ENCODE assay signal across 8 cellular contexts in the genomic region with DNA sequence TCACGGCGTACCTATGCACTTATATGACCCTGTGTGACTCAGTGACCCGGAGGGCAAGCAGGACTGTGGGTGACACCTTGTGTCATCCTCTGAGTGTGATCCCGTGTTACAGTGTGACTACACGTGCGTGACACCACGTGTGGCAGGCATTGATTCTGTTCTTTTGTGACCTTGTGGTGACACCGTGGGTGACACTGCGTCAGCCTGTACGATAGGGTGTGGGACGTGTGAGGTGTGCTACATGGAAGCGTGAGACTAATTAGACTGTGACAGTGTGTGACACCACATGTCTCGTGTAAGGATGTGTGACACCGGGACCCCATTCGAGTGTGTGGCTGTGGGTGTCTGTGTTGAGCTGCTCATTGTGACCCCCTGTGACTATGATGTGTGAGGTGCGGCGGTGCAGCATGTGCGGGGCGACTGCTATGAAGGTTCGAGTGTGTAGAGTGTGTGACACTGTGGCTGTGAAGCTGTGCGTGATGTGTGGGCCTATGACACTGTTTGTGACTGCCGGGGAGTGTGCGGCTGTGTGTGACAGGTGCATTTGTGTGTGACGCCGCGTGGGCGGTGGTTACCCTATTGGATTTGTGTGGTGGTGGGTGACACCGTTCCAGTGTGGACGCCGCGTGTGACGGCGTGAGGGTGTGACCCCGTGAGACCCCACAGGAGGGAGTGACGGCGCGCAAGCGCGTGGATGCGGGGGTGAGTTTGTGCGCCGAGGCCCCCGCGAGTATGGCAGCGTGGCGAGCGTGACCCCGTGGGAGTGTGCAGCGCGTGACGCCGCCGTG. TPM values are rescaled to one million over a fixed set of nuclear protein-coding genes. Genes with fewer than 3 reads are reported as not detected.
DNase-seq lines count a peak whose midpoint lies in the region; ATAC-seq and TF ChIP-seq lines count a peak whose summit lies in the region.

A gene (plus strand): TSS at position 783 of the 788 bp plus-strand sequence. CDS start 5,621 bp downstream, outside the sequence.

- H3K4me3 ChIP-seq in PC-3 (ENCODE audit: low read length) (peak within 1 kb of the TSS; percentile 89), adrenal gland (peak within 1 kb of the TSS in 2 of 4 donors; percentile 32 to 62), iPS-18c (ENCODE audit: insufficient read depth, low read depth, low read length) (peak within 1 kb of the TSS; percentile 41)

- no peaks in the 10 kb centered on the region for H4K20me1 ChIP-seq in PC-3 (ENCODE audit: low read length)

- intact Hi-C loops in PC-3 (cut with micrococcal nuclease) (no loop called here), adrenal gland (cut with DNase I) (loop anchor here in 1 of 2 donors (10.0 kb wide), 1 partner anchor 128 kb away; no protein-coding TSS in a partner anchor)

- H2AFZ ChIP-seq in PC-3 (ENCODE audit: low read length) = peak within 1 kb of the TSS; percentile 78

- peaks cover 17% of the 10 kb centered on the region for H3K79me2 ChIP-seq in PC-3 (ENCODE audit: low read length)

- peak; percentile 58 for DNase-seq in Ammon's horn (ENCODE audit: low spot score)
- no peak for DNase-seq in PC-3
- DNase-seq in adrenal gland = peak in 6 of 7 donors; percentile 42 to 89 (median 60)
- DNase-seq in stimulated activated CD4-positive, alpha-beta T cell treated with anti-CD3 and anti-CD28 coated beads, Interleukin-12 subunit alpha, Interleukin-12 subunit beta, amount 100 ng/mL, for 4 hours = peak; percentile 56
- no peak for DNase-seq in NCI-H774 (lab: John Stamatoyannopoulos, UW)

- no peak for TF ChIP-seq CTCF in PC-3 (conservative IDR thresholded peaks at IDR 0.05; ENCODE audit: low read depth, low read length)
- no peak for TF ChIP-seq CTCF in adrenal gland (IDR thresholded peaks at IDR 0.05)

- POLR2A ChIA-PET in PC-3 (lab: Charles Lee; ENCODE audit: unreplicated experiment) = interaction anchor here (0.5 to 1.0 kb wide), 4 partner anchors 45 to 251 kb away, joined by 3 to 9 read pairs (median 4); a partner anchor contains a TSS

- 9 to 22% (median 14%) methylated on average over 14 to 53 of the region's 53 CpGs for WGBS in adrenal gland, 4 donors

- CTCF ChIA-PET in PC-3 (lab: Charles Lee) = interaction anchor here (1.4 to 2.6 kb wide), 2 partner anchors 55 to 137 kb away, joined by 8 to 18 read pairs; no protein-coding TSS in a partner anchor

- ATAC-seq in GM21529 (IDR thresholded peaks at IDR 0.05; ENCODE audit: unreplicated experiment) (peak; percentile 25), PC-3 (no peak), GM19397 (IDR thresholded peaks at IDR 0.05; ENCODE audit: unreplicated experiment) (no peak)

- H3K4me1 ChIP-seq in PC-3 (ENCODE audit: insufficient read depth, low read length) (peaks cover 20% of the 10 kb centered on the region), adrenal gland (replicated peaks in 1 of 2) (peaks cover 25 to 29% of the 10 kb centered on the region in 2 donors)

- H3K9me2 ChIP-seq in PC-3 (replicated peaks; ENCODE audit: low read length) = no peaks in the 10 kb centered on the region

- TSS peak; percentile 69 for BruUV-seq in PC-3 (replicated peaks; lab: Mats Ljungman, UMichigan)

- TF ChIP-seq POLR2A in adrenal gland (IDR thresholded peaks at IDR 0.05) = no peak

- H3K27ac ChIP-seq in PC-3 (ENCODE audit: low read length) (no peak within 1 kb of the TSS), adrenal gland (peak within 1 kb of the TSS in 2 of 5 donors; percentile 66 to 92)

- peak within 1 kb of the TSS; percentile 91 for H3K4me2 ChIP-seq in PC-3 (ENCODE audit: low read length)

- H3K36me3 ChIP-seq in PC-3 (ENCODE audit: low read depth, low read length) (no peaks in the 10 kb centered on the region), adrenal gland (replicated peaks in 1 of 2) (no peaks in the 10 kb centered on the region)

- H3K9me3 ChIP-seq in PC-3 (ENCODE audit: low read length) (no peaks in the 10 kb centered on the region), adrenal gland (replicated peaks in 1 of 3) (no peaks in the 10 kb centered on the region), iPS-18c (ENCODE audit: control insufficient read depth, insufficient read depth, low read length) (no peaks in the 10 kb centered on the region)

- no peaks in the 10 kb centered on the region for H3F3A ChIP-seq in PC-3 (ENCODE audit: low read length, unreplicated experiment)

- H3K9ac ChIP-seq in PC-3 (ENCODE audit: low read length) = no peak within 1 kb of the TSS

- no peaks in the 10 kb centered on the region for H3K27me3 ChIP-seq in PC-3 (ENCODE audit: low read length)
- no peaks in the 10 kb centered on the region for H3K27me3 ChIP-seq in adrenal gland

RNA-seq across cellular contexts. Expression of the gene that starts here (rescaled TPM):
- total RNA-seq in PC-3 (2014; rRNA removed) (0.81 and 1.9 TPM in 2 replicates), adrenal gland (1 to 10 TPM in 7 of 8 donors, under 1 TPM in 1; 0.91 to 5.4 (median 3.3) TPM)
- 10 to 100 TPM in 1 of 3 donors, 1 to 10 TPM in 2; 2.2 to 46.7 (median 9.9) TPM for polyA plus RNA-seq in adrenal gland

Comparison
In these comparisons a context has a peak if more than half of its experiments do, and no peak if none do; other contexts are left out.
1. DNase-seq: peak in Ammon's horn (single experiment), adrenal gland (6 of 7) and stimulated activated CD4-positive, alpha-beta T cell treated with anti-CD3 and anti-CD28 coated beads, Interleukin-12 subunit alpha, Interleukin-12 subunit beta, amount 100 ng/mL, for 4 hours (single experiment); none in PC-3 (single experiment) and NCI-H774 (single experiment).